In the genomic region with DNA sequence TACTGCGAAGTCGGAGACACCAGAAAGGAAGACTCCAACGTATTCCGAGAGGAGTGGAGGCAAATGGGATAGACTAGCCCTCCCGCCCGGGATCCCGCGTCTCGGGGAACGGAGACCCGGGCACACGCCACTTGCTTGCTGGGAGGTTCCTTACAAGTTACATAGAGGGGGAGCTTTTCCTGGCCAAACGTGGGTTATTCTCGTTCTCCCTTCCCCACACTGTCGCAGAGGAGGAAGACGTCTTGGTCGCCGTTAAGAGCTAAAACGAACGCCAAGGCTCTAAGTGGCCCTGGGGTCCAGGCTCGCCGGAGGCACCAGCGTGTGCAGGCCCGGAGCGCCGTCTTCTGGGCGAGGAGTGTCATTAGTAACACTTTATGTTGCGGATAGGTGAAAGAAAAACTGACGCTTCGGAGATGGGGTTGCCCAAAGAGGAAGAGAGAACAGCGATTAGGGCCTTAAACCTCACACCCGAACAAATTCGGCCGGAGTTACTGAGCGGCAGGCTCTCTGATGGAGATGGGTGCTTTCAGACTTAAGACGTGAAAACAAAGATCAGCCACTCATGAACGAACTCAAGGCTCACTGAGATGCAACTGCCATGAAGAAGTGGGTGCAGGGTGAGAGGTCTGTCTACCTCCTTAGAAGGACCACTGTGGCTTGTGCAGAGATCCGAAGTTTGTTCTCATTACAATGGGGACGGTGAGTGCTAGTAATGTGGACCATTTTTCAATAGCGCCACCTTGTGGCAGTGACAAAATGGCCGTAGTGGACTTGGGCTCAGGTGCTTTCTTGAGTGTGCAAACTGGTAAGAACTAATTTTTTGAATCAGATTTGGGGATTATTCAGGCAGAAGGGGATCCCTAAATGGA, we compare ENCODE assay signal across 1 cellular context.
TF ChIP-seq lines count a peak whose summit lies in the region.

No MANE protein-coding gene starts in this region.

TF ChIP-seq in HepG2, 621 proteins besides CTCF, POLR2A, EP300 and RAD21 (continued from another document and continues in another):
- TF ChIP-seq, protein P1, sequence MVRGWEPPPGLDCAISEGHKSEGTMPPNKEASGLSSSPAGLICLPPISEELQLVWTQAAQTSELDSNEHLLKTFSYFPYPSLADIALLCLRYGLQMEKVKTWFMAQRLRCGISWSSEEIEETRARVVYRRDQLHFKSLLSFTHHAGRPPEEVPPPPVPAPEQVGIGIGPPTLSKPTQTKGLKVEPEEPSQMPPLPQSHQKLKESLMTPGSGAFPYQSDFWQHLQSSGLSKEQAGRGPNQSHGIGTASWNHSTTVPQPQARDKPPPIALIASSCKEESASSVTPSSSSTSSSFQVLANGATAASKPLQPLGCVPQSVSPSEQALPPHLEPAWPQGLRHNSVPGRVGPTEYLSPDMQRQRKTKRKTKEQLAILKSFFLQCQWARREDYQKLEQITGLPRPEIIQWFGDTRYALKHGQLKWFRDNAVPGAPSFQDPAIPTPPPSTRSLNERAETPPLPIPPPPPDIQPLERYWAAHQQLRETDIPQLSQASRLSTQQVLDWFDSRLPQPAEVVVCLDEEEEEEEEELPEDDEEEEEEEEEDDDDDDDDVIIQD (CRISPR knock-in tag; IDR thresholded peaks at IDR 0.05; ENCODE audit: low read depth), result peak; percentile 74
- TF ChIP-seq, protein P2, sequence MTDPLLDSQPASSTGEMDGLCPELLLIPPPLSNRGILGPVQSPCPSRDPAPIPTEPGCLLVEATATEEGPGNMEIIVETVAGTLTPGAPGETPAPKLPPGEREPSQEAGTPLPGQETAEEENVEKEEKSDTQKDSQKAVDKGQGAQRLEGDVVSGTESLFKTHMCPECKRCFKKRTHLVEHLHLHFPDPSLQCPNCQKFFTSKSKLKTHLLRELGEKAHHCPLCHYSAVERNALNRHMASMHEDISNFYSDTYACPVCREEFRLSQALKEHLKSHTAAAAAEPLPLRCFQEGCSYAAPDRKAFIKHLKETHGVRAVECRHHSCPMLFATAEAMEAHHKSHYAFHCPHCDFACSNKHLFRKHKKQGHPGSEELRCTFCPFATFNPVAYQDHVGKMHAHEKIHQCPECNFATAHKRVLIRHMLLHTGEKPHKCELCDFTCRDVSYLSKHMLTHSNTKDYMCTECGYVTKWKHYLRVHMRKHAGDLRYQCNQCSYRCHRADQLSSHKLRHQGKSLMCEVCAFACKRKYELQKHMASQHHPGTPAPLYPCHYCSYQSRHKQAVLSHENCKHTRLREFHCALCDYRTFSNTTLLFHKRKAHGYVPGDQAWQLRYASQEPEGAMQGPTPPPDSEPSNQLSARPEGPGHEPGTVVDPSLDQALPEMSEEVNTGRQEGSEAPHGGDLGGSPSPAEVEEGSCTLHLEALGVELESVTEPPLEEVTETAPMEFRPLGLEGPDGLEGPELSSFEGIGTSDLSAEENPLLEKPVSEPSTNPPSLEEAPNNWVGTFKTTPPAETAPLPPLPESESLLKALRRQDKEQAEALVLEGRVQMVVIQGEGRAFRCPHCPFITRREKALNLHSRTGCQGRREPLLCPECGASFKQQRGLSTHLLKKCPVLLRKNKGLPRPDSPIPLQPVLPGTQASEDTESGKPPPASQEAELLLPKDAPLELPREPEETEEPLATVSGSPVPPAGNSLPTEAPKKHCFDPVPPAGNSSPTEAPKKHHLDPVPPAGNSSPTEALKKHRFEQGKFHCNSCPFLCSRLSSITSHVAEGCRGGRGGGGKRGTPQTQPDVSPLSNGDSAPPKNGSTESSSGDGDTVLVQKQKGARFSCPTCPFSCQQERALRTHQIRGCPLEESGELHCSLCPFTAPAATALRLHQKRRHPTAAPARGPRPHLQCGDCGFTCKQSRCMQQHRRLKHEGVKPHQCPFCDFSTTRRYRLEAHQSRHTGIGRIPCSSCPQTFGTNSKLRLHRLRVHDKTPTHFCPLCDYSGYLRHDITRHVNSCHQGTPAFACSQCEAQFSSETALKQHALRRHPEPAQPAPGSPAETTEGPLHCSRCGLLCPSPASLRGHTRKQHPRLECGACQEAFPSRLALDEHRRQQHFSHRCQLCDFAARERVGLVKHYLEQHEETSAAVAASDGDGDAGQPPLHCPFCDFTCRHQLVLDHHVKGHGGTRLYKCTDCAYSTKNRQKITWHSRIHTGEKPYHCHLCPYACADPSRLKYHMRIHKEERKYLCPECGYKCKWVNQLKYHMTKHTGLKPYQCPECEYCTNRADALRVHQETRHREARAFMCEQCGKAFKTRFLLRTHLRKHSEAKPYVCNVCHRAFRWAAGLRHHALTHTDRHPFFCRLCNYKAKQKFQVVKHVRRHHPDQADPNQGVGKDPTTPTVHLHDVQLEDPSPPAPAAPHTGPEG (CRISPR knock-in tag; IDR thresholded peaks at IDR 0.05), result peak; percentile 71; the same call in 1 of the 2 replicates
- TF ChIP-seq ZNF326 (CRISPR knock-in tag; IDR thresholded peaks at IDR 0.05; ENCODE audit: borderline replicate concordance), result 0 out of 2 replicates have a peak, but pooled peaks have one; percentile 41
- TF ChIP-seq ZNF616 (CRISPR knock-in tag; IDR thresholded peaks at IDR 0.05; ENCODE audit: low read depth), result 0 out of 2 replicates have a peak, but pooled peaks have one; percentile 25
- TF ChIP-seq, protein P3, sequence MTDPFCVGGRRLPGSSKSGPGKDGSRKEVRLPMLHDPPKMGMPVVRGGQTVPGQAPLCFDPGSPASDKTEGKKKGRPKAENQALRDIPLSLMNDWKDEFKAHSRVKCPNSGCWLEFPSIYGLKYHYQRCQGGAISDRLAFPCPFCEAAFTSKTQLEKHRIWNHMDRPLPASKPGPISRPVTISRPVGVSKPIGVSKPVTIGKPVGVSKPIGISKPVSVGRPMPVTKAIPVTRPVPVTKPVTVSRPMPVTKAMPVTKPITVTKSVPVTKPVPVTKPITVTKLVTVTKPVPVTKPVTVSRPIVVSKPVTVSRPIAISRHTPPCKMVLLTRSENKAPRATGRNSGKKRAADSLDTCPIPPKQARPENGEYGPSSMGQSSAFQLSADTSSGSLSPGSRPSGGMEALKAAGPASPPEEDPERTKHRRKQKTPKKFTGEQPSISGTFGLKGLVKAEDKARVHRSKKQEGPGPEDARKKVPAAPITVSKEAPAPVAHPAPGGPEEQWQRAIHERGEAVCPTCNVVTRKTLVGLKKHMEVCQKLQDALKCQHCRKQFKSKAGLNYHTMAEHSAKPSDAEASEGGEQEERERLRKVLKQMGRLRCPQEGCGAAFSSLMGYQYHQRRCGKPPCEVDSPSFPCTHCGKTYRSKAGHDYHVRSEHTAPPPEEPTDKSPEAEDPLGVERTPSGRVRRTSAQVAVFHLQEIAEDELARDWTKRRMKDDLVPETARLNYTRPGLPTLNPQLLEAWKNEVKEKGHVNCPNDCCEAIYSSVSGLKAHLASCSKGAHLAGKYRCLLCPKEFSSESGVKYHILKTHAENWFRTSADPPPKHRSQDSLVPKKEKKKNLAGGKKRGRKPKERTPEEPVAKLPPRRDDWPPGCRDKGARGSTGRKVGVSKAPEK (CRISPR knock-in tag; IDR thresholded peaks at IDR 0.05; ENCODE audit: borderline replicate concordance), result peak; percentile 99; the same call in 1 of the 2 replicates
- TF ChIP-seq DPF2 (CRISPR knock-in tag; IDR thresholded peaks at IDR 0.05; ENCODE audit: borderline replicate concordance, low read depth), result no peak
- TF ChIP-seq, protein P4, sequence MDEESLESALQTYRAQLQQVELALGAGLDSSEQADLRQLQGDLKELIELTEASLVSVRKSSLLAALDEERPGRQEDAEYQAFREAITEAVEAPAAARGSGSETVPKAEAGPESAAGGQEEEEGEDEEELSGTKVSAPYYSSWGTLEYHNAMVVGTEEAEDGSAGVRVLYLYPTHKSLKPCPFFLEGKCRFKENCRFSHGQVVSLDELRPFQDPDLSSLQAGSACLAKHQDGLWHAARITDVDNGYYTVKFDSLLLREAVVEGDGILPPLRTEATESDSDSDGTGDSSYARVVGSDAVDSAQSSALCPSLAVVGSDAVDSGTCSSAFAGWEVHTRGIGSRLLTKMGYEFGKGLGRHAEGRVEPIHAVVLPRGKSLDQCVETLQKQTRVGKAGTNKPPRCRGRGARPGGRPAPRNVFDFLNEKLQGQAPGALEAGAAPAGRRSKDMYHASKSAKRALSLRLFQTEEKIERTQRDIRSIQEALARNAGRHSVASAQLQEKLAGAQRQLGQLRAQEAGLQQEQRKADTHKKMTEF (CRISPR knock-in tag; IDR thresholded peaks at IDR 0.05), result peak; percentile 84
- TF ChIP-seq ZBTB20 (CRISPR knock-in tag; IDR thresholded peaks at IDR 0.05; ENCODE audit: borderline replicate concordance, low read depth), result peak; percentile 27; the same call in 1 of the 2 replicates
- TF ChIP-seq KDM6A (CRISPR knock-in tag; IDR thresholded peaks at IDR 0.05; ENCODE audit: low read depth), result 0 out of 2 replicates have a peak, but pooled peaks have one; percentile 17
- no peak for TF ChIP-seq SP1 (IDR thresholded peaks at IDR 0.05)
- TF ChIP-seq SP1 (CRISPR knock-in tag; IDR thresholded peaks at IDR 0.05), result peak; percentile 39; the same call in 1 of the 2 replicates
- no peak for TF ChIP-seq ZNF557 (CRISPR knock-in tag; IDR thresholded peaks at IDR 0.05)
- TF ChIP-seq, protein P5, sequence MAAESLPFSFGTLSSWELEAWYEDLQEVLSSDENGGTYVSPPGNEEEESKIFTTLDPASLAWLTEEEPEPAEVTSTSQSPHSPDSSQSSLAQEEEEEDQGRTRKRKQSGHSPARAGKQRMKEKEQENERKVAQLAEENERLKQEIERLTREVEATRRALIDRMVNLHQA (CRISPR knock-in tag; IDR thresholded peaks at IDR 0.05), result no peak
- TF ChIP-seq ZNF124 (CRISPR knock-in tag; IDR thresholded peaks at IDR 0.05), result peak; percentile 93
- TF ChIP-seq NFKB2 (CRISPR knock-in tag; IDR thresholded peaks at IDR 0.05; ENCODE audit: borderline replicate concordance), result peak; percentile 76; the same call in 1 of the 2 replicates
- no peak for TF ChIP-seq SMAD3 (CRISPR knock-in tag; IDR thresholded peaks at IDR 0.05)
- peak; percentile 90 for TF ChIP-seq STAG1 (CRISPR knock-in tag; IDR thresholded peaks at IDR 0.05)
- TF ChIP-seq, protein P6, sequence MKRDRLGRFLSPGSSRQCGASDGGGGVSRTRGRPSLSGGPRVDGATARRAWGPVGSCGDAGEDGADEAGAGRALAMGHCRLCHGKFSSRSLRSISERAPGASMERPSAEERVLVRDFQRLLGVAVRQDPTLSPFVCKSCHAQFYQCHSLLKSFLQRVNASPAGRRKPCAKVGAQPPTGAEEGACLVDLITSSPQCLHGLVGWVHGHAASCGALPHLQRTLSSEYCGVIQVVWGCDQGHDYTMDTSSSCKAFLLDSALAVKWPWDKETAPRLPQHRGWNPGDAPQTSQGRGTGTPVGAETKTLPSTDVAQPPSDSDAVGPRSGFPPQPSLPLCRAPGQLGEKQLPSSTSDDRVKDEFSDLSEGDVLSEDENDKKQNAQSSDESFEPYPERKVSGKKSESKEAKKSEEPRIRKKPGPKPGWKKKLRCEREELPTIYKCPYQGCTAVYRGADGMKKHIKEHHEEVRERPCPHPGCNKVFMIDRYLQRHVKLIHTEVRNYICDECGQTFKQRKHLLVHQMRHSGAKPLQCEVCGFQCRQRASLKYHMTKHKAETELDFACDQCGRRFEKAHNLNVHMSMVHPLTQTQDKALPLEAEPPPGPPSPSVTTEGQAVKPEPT (CRISPR knock-in tag; IDR thresholded peaks at IDR 0.05; ENCODE audit: low read depth), result peak; percentile 78; the same call in 1 of the 2 replicates
- peak; percentile 12; the same call in 1 of the 2 replicates for TF ChIP-seq ZNF460 (CRISPR knock-in tag; IDR thresholded peaks at IDR 0.05; ENCODE audit: borderline replicate concordance)
- TF ChIP-seq ZNF572 (CRISPR knock-in tag; IDR thresholded peaks at IDR 0.05), result no peak
- peak; percentile 17 for TF ChIP-seq CBX1 (IDR thresholded peaks at IDR 0.05; ENCODE audit: low read depth)
- TF ChIP-seq ZNF234 (CRISPR knock-in tag; conservative IDR thresholded peaks at IDR 0.05), result no peak
- TF ChIP-seq NONO (IDR thresholded peaks at IDR 0.05), result no peak
- peak; percentile 43 for TF ChIP-seq NONO (CRISPR knock-in tag; conservative IDR thresholded peaks at IDR 0.05)
- TF ChIP-seq ZIK1 (CRISPR knock-in tag; IDR thresholded peaks at IDR 0.05; ENCODE audit: borderline replicate concordance, low read depth), result 0 out of 2 replicates have a peak, but pooled peaks have one; percentile 23
- TF ChIP-seq IKZF4 (CRISPR knock-in tag; IDR thresholded peaks at IDR 0.05; ENCODE audit: borderline replicate concordance, low read depth, not compliant biosample characterization), result no peak
- TF ChIP-seq PHF8 (CRISPR knock-in tag; IDR thresholded peaks at IDR 0.05), result peak; percentile 64; the same call in 1 of the 2 replicates
- TF ChIP-seq ZSCAN9 (CRISPR knock-in tag; IDR thresholded peaks at IDR 0.05; ENCODE audit: borderline replicate concordance), result 0 out of 2 replicates have a peak, but pooled peaks have one; percentile 37
- no peak for TF ChIP-seq ZNF552 (CRISPR knock-in tag; IDR thresholded peaks at IDR 0.05; ENCODE audit: borderline replicate concordance)
- 0 out of 2 replicates have a peak, but pooled peaks have one; percentile 26 for TF ChIP-seq SIX1 (CRISPR knock-in tag; IDR thresholded peaks at IDR 0.05; ENCODE audit: borderline replicate concordance)
- TF ChIP-seq, protein P7, sequence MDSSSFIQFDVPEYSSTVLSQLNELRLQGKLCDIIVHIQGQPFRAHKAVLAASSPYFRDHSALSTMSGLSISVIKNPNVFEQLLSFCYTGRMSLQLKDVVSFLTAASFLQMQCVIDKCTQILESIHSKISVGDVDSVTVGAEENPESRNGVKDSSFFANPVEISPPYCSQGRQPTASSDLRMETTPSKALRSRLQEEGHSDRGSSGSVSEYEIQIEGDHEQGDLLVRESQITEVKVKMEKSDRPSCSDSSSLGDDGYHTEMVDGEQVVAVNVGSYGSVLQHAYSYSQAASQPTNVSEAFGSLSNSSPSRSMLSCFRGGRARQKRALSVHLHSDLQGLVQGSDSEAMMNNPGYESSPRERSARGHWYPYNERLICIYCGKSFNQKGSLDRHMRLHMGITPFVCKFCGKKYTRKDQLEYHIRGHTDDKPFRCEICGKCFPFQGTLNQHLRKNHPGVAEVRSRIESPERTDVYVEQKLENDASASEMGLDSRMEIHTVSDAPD (CRISPR knock-in tag; IDR thresholded peaks at IDR 0.05), result 0 out of 2 replicates have a peak, but pooled peaks have one; percentile 57
- TF ChIP-seq ZNF569 (CRISPR knock-in tag; IDR thresholded peaks at IDR 0.05; ENCODE audit: borderline replicate concordance), result 0 out of 2 replicates have a peak, but pooled peaks have one; percentile 25
- TF ChIP-seq ZBTB7A (CRISPR knock-in tag; IDR thresholded peaks at IDR 0.05), result peak; percentile 76; the same call in 1 of the 2 replicates
- peak; percentile 84 for TF ChIP-seq ZNF605 (CRISPR knock-in tag; IDR thresholded peaks at IDR 0.05)
- TF ChIP-seq CHD2 (IDR thresholded peaks at IDR 0.05; ENCODE audit: low read depth, low read length), result no peak
- TF ChIP-seq TOPORS (CRISPR knock-in tag; IDR thresholded peaks at IDR 0.05), result peak; percentile 31; the same call in 1 of the 2 replicates
- peak; percentile 30; the same call in 1 of the 2 replicates for TF ChIP-seq MEIS2 (CRISPR knock-in tag; IDR thresholded peaks at IDR 0.05)
- TF ChIP-seq ELF3 (CRISPR knock-in tag; IDR thresholded peaks at IDR 0.05), result peak; percentile 49
- TF ChIP-seq, protein P8, sequence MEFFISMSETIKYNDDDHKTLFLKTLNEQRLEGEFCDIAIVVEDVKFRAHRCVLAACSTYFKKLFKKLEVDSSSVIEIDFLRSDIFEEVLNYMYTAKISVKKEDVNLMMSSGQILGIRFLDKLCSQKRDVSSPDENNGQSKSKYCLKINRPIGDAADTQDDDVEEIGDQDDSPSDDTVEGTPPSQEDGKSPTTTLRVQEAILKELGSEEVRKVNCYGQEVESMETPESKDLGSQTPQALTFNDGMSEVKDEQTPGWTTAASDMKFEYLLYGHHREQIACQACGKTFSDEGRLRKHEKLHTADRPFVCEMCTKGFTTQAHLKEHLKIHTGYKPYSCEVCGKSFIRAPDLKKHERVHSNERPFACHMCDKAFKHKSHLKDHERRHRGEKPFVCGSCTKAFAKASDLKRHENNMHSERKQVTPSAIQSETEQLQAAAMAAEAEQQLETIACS (CRISPR knock-in tag; IDR thresholded peaks at IDR 0.05), result peak; percentile 37
